ENCODE assay signal across 8 cellular contexts in genomic region chr20:33443512-33444239, GRCh38. TPM values are rescaled to one million over a fixed set of nuclear protein-coding genes. Genes with fewer than 3 reads are reported as not detected.
A peak's percentile ranks its signal among the peaks of the same experiment; 100 is the strongest.
DNase-seq lines count a peak whose midpoint lies in the region; ATAC-seq and TF ChIP-seq lines count a peak whose summit lies in the region.

Gene SNTA1, minus strand, starts transcription at chr20:33443763. Its CDS starts 143 bp downstream, at chr20:33443620.

- peak within 1 kb of the TSS; percentile 53 for H3K4me3 ChIP-seq in HFF-Myc (replicated peaks; ENCODE audit: low read depth, low read length)
- peak within 1 kb of the TSS; percentile 6 to 92 (median 56) for H3K4me3 ChIP-seq in adrenal gland
- peak within 1 kb of the TSS; percentile 63 to 88 (median 72) for H3K4me3 ChIP-seq in transverse colon

- H3K27ac ChIP-seq in adrenal gland (peak within 1 kb of the TSS in 4 of 5 donors; percentile 40 to 86 (median 68)), transverse colon (peak within 1 kb of the TSS; percentile 76 to 91 (median 86))

- H3K27me3 ChIP-seq in adrenal gland (no peaks in the 10 kb centered on the region), transverse colon (no peaks in the 10 kb centered on the region)

- CTCF ChIA-PET in T-cell (lab: Charles Lee) = interaction anchor here in 1 of 2 donors (0.6 to 2.4 kb wide), 6 partner anchors 42 to 472 kb away, joined by 3 to 11 read pairs (median 5); partner anchors contain the start of genes ACTL10, CBFA2T2 and CDK5RAP1

- peaks cover 21 to 27% (median 27%) of the 10 kb centered on the region in 3 donors for H3K4me1 Mint-ChIP-seq in T-cell

- H3K36me3 Mint-ChIP-seq in T-cell = no peaks in the 10 kb centered on the region

- 1 to 3% (median 1%) methylated on average over 5 to 75 of the region's 75 CpGs; no CpG with 5 or more reads in 1 of the 4 donors for WGBS in adrenal gland, 4 donors
- 1% methylated on average over 54 of the region's 75 CpGs; no CpG with 5 or more reads in 1 of the 2 donors for WGBS in transverse colon (ENCODE audit: low coverage in 1 of 2), 2 donors

- H3K27me3 Mint-ChIP-seq in T-cell = no peaks in the 10 kb centered on the region

- TF ChIP-seq CTCF in HFF-Myc (IDR thresholded peaks at IDR 0.05; ENCODE audit: low read depth, low read length, missing control alignments) = no peak
- peak in 1 of 6 experiments; percentile 12 for TF ChIP-seq CTCF in adrenal gland (IDR thresholded peaks at IDR 0.05)
- TF ChIP-seq CTCF in transverse colon (IDR thresholded peaks at IDR 0.05) = no peak

- DNase-seq in DMS79 (lab: John Stamatoyannopoulos, UW) = peak; percentile 56
- DNase-seq in HFF-Myc (ENCODE audit: extremely low read depth, low read depth) = no peak
- DNase-seq in NCI-H1105 treated with DMSO at 0.1 percent for 48 hours (lab: John Stamatoyannopoulos, UW) = peak; percentile 92
- peak; percentile 44 to 88 (median 66) for DNase-seq in T-cell
- DNase-seq in adrenal gland = peak; percentile 92 to 97 (median 94)
- DNase-seq in left cardiac atrium = peak; percentile 94
- peak; percentile 69 to 95 (median 78) for DNase-seq in posterior cingulate gyrus
- peak; percentile 96 for DNase-seq in transverse colon

- intact Hi-C loops in adrenal gland (cut with DNase I) = no loop called here
- intact Hi-C loops in left cardiac atrium (cut with DNase I) = no loop called here
- intact Hi-C loops in posterior cingulate gyrus (cut with DNase I) = loop anchor here (2.0 kb wide), 2 partner anchors 43 to 47 kb away; partner anchors contain the start of genes CBFA2T2 and CDK5RAP1
- intact Hi-C loops in transverse colon (cut with DNase I; ENCODE audit: low total_unique reads) = no loop called here

- TF ChIP-seq POLR2A in adrenal gland (IDR thresholded peaks at IDR 0.05) (peak; percentile 42 to 52), transverse colon (IDR thresholded peaks at IDR 0.05) (no peak)

- ATAC-seq in T-cell (replicated peaks in 1 of 4) (peak; percentile 72 to 85 (median 82)), left cardiac atrium (peak; percentile 93 to 95)

- H3K27ac Mint-ChIP-seq in T-cell = peak within 1 kb of the TSS; percentile 86 to 90

- TF ChIP-seq EP300 in transverse colon (IDR thresholded peaks at IDR 0.05; ENCODE audit: low read depth) = no peak

- H3K4me3 Mint-ChIP-seq in T-cell = peak within 1 kb of the TSS; percentile 89 to 90 (median 89)

- POLR2A ChIA-PET in T-cell (lab: Charles Lee) = interaction anchor here (0.6 to 0.7 kb wide), 2 partner anchors 42 to 331 kb away, joined by 3 to 4 read pairs; no protein-coding TSS in a partner anchor

- no peaks in the 10 kb centered on the region for H3K9me3 Mint-ChIP-seq in T-cell

- H3K4me1 ChIP-seq in adrenal gland (replicated peaks in 1 of 2) (peaks cover 4 to 17% of the 10 kb centered on the region in 2 donors), transverse colon (peaks cover 9 to 29% (median 16%) of the 10 kb centered on the region in 4 donors)

- H3K36me3 ChIP-seq in adrenal gland (replicated peaks in 1 of 2) (no peaks in the 10 kb centered on the region), transverse colon (no peaks in the 10 kb centered on the region)

- H3K9me3 ChIP-seq in adrenal gland (replicated peaks in 1 of 3) (no peaks in the 10 kb centered on the region), transverse colon (no peaks in the 10 kb centered on the region)

- in situ Hi-C loops in transverse colon (cut with MboI; ENCODE audit: low pct_ligation_motif_present in 1 of 4, low pct_unique_long_range_greater_than_20kb in 1 of 4, low sequenced_read_pairs in 3 of 4) = no loop called here

RNA-seq across cellular contexts. Expression of gene SNTA1, which starts in this region (rescaled TPM):
- total RNA-seq in T-cell (1 to 10 TPM; 4.4 to 7.8 (median 5.5) TPM), adrenal gland (10 to 100 TPM; 11.5 to 73.2 (median 33.2) TPM), left cardiac atrium (100 to 1,000 TPM; 134 to 148 TPM), transverse colon (10 to 100 TPM; 10.3 to 21.7 (median 14.5) TPM)
- polyA plus RNA-seq in adrenal gland = 10 to 100 TPM in 2 of 3 donors, 1 to 10 TPM in 1; 4.3 to 42.2 (median 29.3) TPM
